Comparison of ENCODE assay signal across 12 cellular contexts in the genomic region with DNA sequence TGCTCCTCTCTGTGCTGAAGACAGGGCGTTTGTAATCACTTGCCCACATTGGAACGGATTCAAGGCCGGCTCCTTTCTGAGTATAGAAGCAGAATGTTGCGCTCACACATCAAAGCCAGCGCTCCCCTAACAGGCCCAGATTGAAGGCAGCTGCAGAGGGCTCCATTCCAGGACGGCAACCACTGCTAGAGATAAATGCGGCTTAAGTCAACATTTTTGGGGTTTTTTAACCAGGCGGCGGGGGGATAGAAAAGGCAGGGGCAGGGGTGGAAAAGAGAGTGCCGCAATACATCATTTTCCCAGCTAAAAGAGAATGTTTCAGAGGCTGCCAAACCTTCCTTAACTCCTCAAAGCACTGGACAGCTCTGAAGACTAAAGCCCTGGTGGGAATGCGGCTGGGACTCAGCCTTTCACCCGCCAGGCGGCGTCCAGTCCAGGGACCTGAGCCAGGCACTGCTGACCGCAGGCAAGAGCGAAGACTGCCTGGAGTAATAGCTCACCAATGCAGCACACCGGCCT.
DNase-seq lines count a peak whose midpoint lies in the region; ATAC-seq and TF ChIP-seq lines count a peak whose summit lies in the region.
"Had no signal": no experiment of that assay in that cellular context is flagged by ENCODE, and none has a peak within 500 bp of the region (broad histone marks: within the 10 kb centered on the region; RNA-seq: fewer than 3 reads in every experiment).

No MANE protein-coding gene starts in this region.

- H3K4me3 ChIP-seq in AG04449 (ENCODE audit: low read depth, low read length), result no peak overlapping the region
- no peak overlapping the region for H3K4me3 ChIP-seq in neural progenitor cell
- H3K4me3 ChIP-seq: A549, Peyer's patch had no signal

- H3K4me3 Mint-ChIP-seq in neural progenitor cell, result no peak overlapping the region
- H3K4me3 Mint-ChIP-seq in nephron progenitor cell, result no peak overlapping the region
- H3K4me3 Mint-ChIP-seq in Calu3 (ENCODE audit: low read depth, unreplicated experiment), result no peak overlapping the region
- H3K4me3 Mint-ChIP-seq: activated T-helper 17 cell treated with anti-CD3 and anti-CD28 coated beads, Interleukin-2, amount 50 U/mL, for 72 hours had no signal

- peaks cover 19% of the 10 kb centered on the region for H3K36me3 Mint-ChIP-seq in neural progenitor cell
- H3K36me3 Mint-ChIP-seq in nephron progenitor cell (ENCODE audit: low read depth), result peaks cover 65% of the 10 kb centered on the region
- H3K36me3 Mint-ChIP-seq in Calu3 (ENCODE audit: insufficient read depth, unreplicated experiment), result peaks cover 21% of the 10 kb centered on the region

- no peaks in the 10 kb centered on the region for H3K36me3 ChIP-seq in neural progenitor cell

- CTCF ChIA-PET in AG04449 (lab: Yijun Ruan, JAX), result interaction anchor here (0.8 to 6.0 kb wide), 18 partner anchors 9 to 549 kb away, joined by 3 to 40 read pairs (median 4); no protein-coding TSS in a partner anchor
- CTCF ChIA-PET in Calu3 (lab: Charles Lee), result no interaction called here

- H3K9me3 Mint-ChIP-seq in neural progenitor cell, result peaks cover 4% of the 10 kb centered on the region
- no peaks in the 10 kb centered on the region for H3K9me3 Mint-ChIP-seq in nephron progenitor cell
- no peaks in the 10 kb centered on the region for H3K9me3 Mint-ChIP-seq in Calu3 (ENCODE audit: low read depth, unreplicated experiment)

- no peaks in the 10 kb centered on the region for H4K20me1 ChIP-seq in neural progenitor cell (ENCODE audit: low read depth)

- TF ChIP-seq CTCF in AG04449 (IDR thresholded peaks at IDR 0.05; ENCODE audit: insufficient read depth, low read length, missing control alignments) (peak; percentile 71), neural progenitor cell (IDR thresholded peaks at IDR 0.05) (no peak), nephron progenitor cell (IDR thresholded peaks at IDR 0.05) (no peak), Calu3 (IDR thresholded peaks at IDR 0.05; ENCODE audit: unreplicated experiment) (no peak)

- H3K27me3 Mint-ChIP-seq in neural progenitor cell (ENCODE audit: insufficient read depth, low read depth) (peaks cover 2% of the 10 kb centered on the region), nephron progenitor cell (ENCODE audit: low read depth, poor library complexity) (peaks cover 8% of the 10 kb centered on the region), Calu3 (ENCODE audit: unreplicated experiment) (no peaks in the 10 kb centered on the region)

- H3K27ac Mint-ChIP-seq in neural progenitor cell (no peak overlapping the region), nephron progenitor cell (no peak overlapping the region), Calu3 (ENCODE audit: unreplicated experiment) (no peak overlapping the region)
- H3K27ac Mint-ChIP-seq: activated T-helper 17 cell treated with anti-CD3 and anti-CD28 coated beads, Interleukin-2, amount 50 U/mL, for 72 hours had no signal

- BruUV-seq in Calu3 (replicated peaks; lab: Mats Ljungman, UMichigan), result no TSS peak

- intact Hi-C loops in Right ventricle myocardium inferior (cut with DNase I), result no loop called here
- intact Hi-C loops in Calu3 (cut with micrococcal nuclease; ENCODE audit: unreplicated experiment), result no loop called here

- ATAC-seq in Right ventricle myocardium inferior, result peak; percentile 87
- ATAC-seq: A549; activated T-helper 17 cell treated with anti-CD3 and anti-CD28 coated beads, Interleukin-2, amount 50 U/mL, for 72 hours had no signal

- H2AFZ ChIP-seq in neural progenitor cell (replicated peaks), result no peak overlapping the region

- no peaks in the 10 kb centered on the region for H3F3A ChIP-seq in neural progenitor cell (ENCODE audit: low read depth)

- H3K27ac ChIP-seq in neural progenitor cell, result no peak overlapping the region
- H3K27ac ChIP-seq: A549, Peyer's patch had no signal

- no peaks in the 10 kb centered on the region for H3K9me3 ChIP-seq in neural progenitor cell (ENCODE audit: low read depth)
- H3K9me3 ChIP-seq: A549, Peyer's patch had no signal

- no peak for DNase-seq in AG04449 (ENCODE audit: low read depth, low spot score)
- DNase-seq in anterior cingulate cortex (lab: John Stamatoyannopoulos, UW), result peak in 37 of 58 donors; percentile 14 to 64 (median 39)
- peak; percentile 83 for DNase-seq in Right ventricle myocardium inferior (ENCODE audit: missing footprints)
- DNase-seq in neural progenitor cell (ENCODE audit: low spot score), result peak; percentile 18
- no peak for DNase-seq in nephron progenitor cell
- DNase-seq in DMS53 (lab: John Stamatoyannopoulos, UW), result no peak
- no peak for DNase-seq in Calu3
- no peak for DNase-seq in activated naive CD4-positive, alpha-beta T cell (lab: John Stamatoyannopoulos, UW)
- DNase-seq: occipital lobe had no signal

- H3K27me3 ChIP-seq in neural progenitor cell, result no peaks in the 10 kb centered on the region
- H3K27me3 ChIP-seq: Peyer's patch had no signal

- H3K4me1 Mint-ChIP-seq in neural progenitor cell (no peaks in the 10 kb centered on the region), nephron progenitor cell (no peaks in the 10 kb centered on the region), Calu3 (ENCODE audit: low read depth, unreplicated experiment) (no peaks in the 10 kb centered on the region)
- H3K4me1 Mint-ChIP-seq: activated T-helper 17 cell treated with anti-CD3 and anti-CD28 coated beads, Interleukin-2, amount 50 U/mL, for 72 hours had no signal

- POLR2A ChIA-PET in AG04449 (lab: Yijun Ruan, JAX), result interaction anchor here (0.9 kb wide), 2 partner anchors 9 to 17 kb away, joined by 3 read pairs; no protein-coding TSS in a partner anchor

- no peak overlapping the region for H3K4me2 ChIP-seq in neural progenitor cell
- H3K4me2 ChIP-seq: A549 had no signal

- H3K79me2 ChIP-seq in neural progenitor cell (ENCODE audit: low read depth), result no peaks in the 10 kb centered on the region

- peak overlapping the region; percentile 13 for H3K9ac ChIP-seq in neural progenitor cell

- no peaks in the 10 kb centered on the region for H3K4me1 ChIP-seq in neural progenitor cell
- H3K4me1 ChIP-seq: Peyer's patch had no signal

Comparison
In these comparisons a context has a peak if more than half of its experiments do, and no peak if none do; other contexts are left out.
1. DNase-seq: peak in anterior cingulate cortex (37 of 58), Right ventricle myocardium inferior (single experiment) and neural progenitor cell (single experiment); none in AG04449 (single experiment), nephron progenitor cell (single experiment), DMS53 (single experiment), Calu3 (single experiment) and activated naive CD4-positive, alpha-beta T cell (0 of 4).